15 cellular contexts compared by ENCODE assay signal in the genomic region with DNA sequence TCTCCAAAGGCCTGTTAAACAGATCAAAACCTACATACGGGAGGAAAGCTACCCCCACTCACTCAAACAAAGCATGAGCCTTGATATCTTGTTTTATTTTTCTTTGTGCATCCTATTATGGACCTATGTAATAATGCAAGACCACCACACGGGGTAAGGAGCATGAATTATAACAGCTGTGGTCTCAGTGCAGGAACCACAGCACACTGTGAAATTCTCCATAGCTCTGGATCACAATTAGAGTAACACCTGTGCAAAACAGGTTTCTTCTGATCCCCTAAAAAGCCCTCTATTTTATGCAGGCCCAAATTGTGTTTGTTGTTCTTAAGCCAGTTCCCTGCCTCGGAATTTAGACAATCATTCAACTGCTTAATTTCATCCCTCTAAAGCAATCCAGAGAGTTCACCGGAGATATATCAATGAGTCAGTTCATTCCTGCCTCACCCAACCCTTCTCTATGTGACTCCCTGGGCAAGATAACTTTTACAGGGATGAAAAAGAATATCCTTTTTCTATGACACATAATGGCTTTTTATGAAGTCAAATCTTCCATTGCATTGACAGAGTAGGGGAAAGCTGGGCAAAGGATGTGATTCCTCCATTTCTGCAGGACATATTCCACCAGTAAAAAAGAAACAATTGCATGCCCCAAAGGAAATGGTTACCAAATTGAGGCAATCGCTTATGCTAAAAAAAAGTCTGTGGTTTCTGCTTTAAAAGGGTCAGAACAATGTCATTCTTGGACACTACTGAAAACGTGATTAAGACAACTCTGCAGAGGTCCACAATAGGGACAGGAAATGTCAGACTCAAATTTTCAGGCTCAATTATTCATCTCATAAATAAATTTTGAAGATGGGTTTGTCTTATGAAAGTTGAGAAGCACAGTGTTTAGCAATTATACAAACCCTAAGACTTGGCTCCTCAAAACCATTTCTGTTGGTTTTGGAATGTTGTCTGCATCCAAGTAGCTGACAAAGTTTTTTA. TPM values are rescaled to one million over a fixed set of nuclear protein-coding genes. Genes with fewer than 3 reads are reported as not detected.
DNase-seq lines count a peak whose midpoint lies in the region; ATAC-seq and TF ChIP-seq lines count a peak whose summit lies in the region.
"Had no signal": no experiment of that assay in that cellular context is flagged by ENCODE, and none has a peak within 500 bp of the region (broad histone marks: within the 10 kb centered on the region; RNA-seq: fewer than 3 reads in every experiment).

No MANE protein-coding gene starts in this region.

- no peaks in the 10 kb centered on the region for H3K79me2 ChIP-seq in GM23248 (ENCODE audit: insufficient read depth)
- H3K79me2 ChIP-seq in PC-3 (ENCODE audit: low read length), result no peaks in the 10 kb centered on the region

- 25 to 28% methylated on average over 6 of the region's 6 CpGs for WGBS in GM23248 (ENCODE audit: low coverage in 1 of 2, low lambda C conversion rate in 2 of 2, missing lambda C conversion rate in 2 of 2), 2 experiments

- H3K27ac ChIP-seq in GM23248 (peak overlapping the region; percentile 36), PC-3 (ENCODE audit: low read length) (peak overlapping the region; percentile 87)
- H3K27ac ChIP-seq: left ventricle myocardium inferior, right lobe of liver had no signal

- ATAC-seq in PC-3 (peak; percentile 96), sciatic nerve (peak; percentile 73), HG03280 (IDR thresholded peaks at IDR 0.05; ENCODE audit: unreplicated experiment) (no peak)
- ATAC-seq: right lobe of liver had no signal

- DNase-seq in GM23248 (peak; percentile 74), PC-3 (peak; percentile 79), epithelial cell of esophagus (ENCODE audit: low read depth) (peak; percentile 58), sciatic nerve (ENCODE audit: low spot score) (no peak), DMS 273 treated with DMSO at 0.1 percent for 48 hours (lab: John Stamatoyannopoulos, UW) (no peak), dermis blood vessel endothelial cell (no peak)
- DNase-seq: activated CD4-positive, CD25-positive, alpha-beta regulatory T cell treated with anti-CD3 and anti-CD28 coated beads, Interleukin-2, amount 50 U/mL, for 72 hours; anterior cingulate cortex; CD8-positive, alpha-beta memory T cell; effector memory CD4-positive, alpha-beta T cell; hypothalamus; left ventricle myocardium inferior; NCI-H2029 treated with DMSO at 0.1 percent for 48 hours; right lobe of liver had no signal

- POLR2A ChIA-PET in PC-3 (lab: Charles Lee; ENCODE audit: unreplicated experiment), result interaction anchor here (0.6 kb wide), 2 partner anchors 489 to 794 kb away, joined by 4 to 5 read pairs; no protein-coding TSS in a partner anchor

- peaks cover 18% of the 10 kb centered on the region for H3K4me1 ChIP-seq in GM23248 (ENCODE audit: insufficient read depth)
- peaks cover 29% of the 10 kb centered on the region for H3K4me1 ChIP-seq in PC-3 (ENCODE audit: insufficient read depth, low read length)
- H3K4me1 ChIP-seq: left ventricle myocardium inferior had no signal

- H3K27me3 ChIP-seq in GM23248 (replicated peaks; ENCODE audit: insufficient read depth), result no peaks in the 10 kb centered on the region
- H3K27me3 ChIP-seq in PC-3 (ENCODE audit: low read length), result no peaks in the 10 kb centered on the region
- H3K27me3 ChIP-seq: right lobe of liver had no signal

- in situ Hi-C loops in GM23248 (cut with MboI), result loop anchor here (25.0 kb wide), 1 partner anchor 276 kb away; no protein-coding TSS in a partner anchor

- peak overlapping the region; percentile 14; the same call in 1 of the 2 replicates for H2AFZ ChIP-seq in GM23248
- peak overlapping the region; percentile 21; the same call in 1 of the 2 replicates for H2AFZ ChIP-seq in PC-3 (ENCODE audit: low read length)

- H3K9me3 ChIP-seq in GM23248 (ENCODE audit: low read depth), result no peaks in the 10 kb centered on the region
- H3K9me3 ChIP-seq in PC-3 (ENCODE audit: low read length), result no peaks in the 10 kb centered on the region
- H3K9me3 ChIP-seq: left ventricle myocardium inferior, right lobe of liver had no signal

- TF ChIP-seq CTCF in PC-3 (conservative IDR thresholded peaks at IDR 0.05; ENCODE audit: low read depth, low read length) (no peak), epithelial cell of esophagus (IDR thresholded peaks at IDR 0.05; ENCODE audit: insufficient read depth, low read depth, low read length, missing control alignments) (no peak)

- intact Hi-C loops in PC-3 (cut with micrococcal nuclease) (loop anchor here (1.0 to 5.0 kb wide), 3 partner anchors 32 to 779 kb away; no protein-coding TSS in a partner anchor), sciatic nerve (cut with DNase I) (no loop called here)

- H4K20me1 ChIP-seq in GM23248 (ENCODE audit: insufficient read depth) (no peaks in the 10 kb centered on the region), PC-3 (ENCODE audit: low read length) (no peaks in the 10 kb centered on the region)

- H3K4me3 ChIP-seq in GM23248 (peak overlapping the region; percentile 7; the same call in 1 of the 2 replicates), PC-3 (ENCODE audit: low read length) (no peak overlapping the region), epithelial cell of esophagus (ENCODE audit: low read length) (no peak overlapping the region)
- H3K4me3 ChIP-seq: left ventricle myocardium inferior, right lobe of liver had no signal

- H3F3A ChIP-seq in GM23248 (ENCODE audit: insufficient read depth) (peaks cover 21% of the 10 kb centered on the region), PC-3 (ENCODE audit: low read length, unreplicated experiment) (no peaks in the 10 kb centered on the region)

- H3K36me3 ChIP-seq in GM23248 (ENCODE audit: low read depth) (no peaks in the 10 kb centered on the region), PC-3 (ENCODE audit: low read depth, low read length) (no peaks in the 10 kb centered on the region)
- H3K36me3 ChIP-seq: left ventricle myocardium inferior, right lobe of liver had no signal

- BruUV-seq in PC-3 (replicated peaks; lab: Mats Ljungman, UMichigan), result TSS peak; percentile 95

- CTCF ChIA-PET in PC-3 (lab: Charles Lee), result interaction anchor here (0.7 kb wide), 1 partner anchor 355 kb away, joined by 3 read pairs; no protein-coding TSS in a partner anchor

- H3K9ac ChIP-seq in GM23248, result no peak overlapping the region
- H3K9ac ChIP-seq in PC-3 (ENCODE audit: low read length), result peak overlapping the region; percentile 57

- H3K4me2 ChIP-seq in GM23248 (ENCODE audit: unreplicated experiment), result peak overlapping the region; percentile 47
- H3K4me2 ChIP-seq in PC-3 (ENCODE audit: low read length), result peak overlapping the region; percentile 49

- H3K9me2 ChIP-seq in GM23248 (ENCODE audit: insufficient read depth) (no peaks in the 10 kb centered on the region), PC-3 (replicated peaks; ENCODE audit: low read length) (no peaks in the 10 kb centered on the region)

RNA-seq across cellular contexts. Expression of a gene that starts 41.6 kb away (rescaled TPM):
- 61.2 and 87.0 TPM in 2 replicates for total RNA-seq in GM23248 (2014; rRNA removed; shearing (Covaris generic))
- polyA plus RNA-seq in GM23248 (2016; fragmentation: Nextera tagmentation; extraction: Ambion mirVana), result 56.0 and 85.0 TPM in 2 replicates
- total RNA-seq in PC-3 (2014; rRNA removed), result 403 and 407 TPM in 2 replicates
- total RNA-seq in sciatic nerve, result 27.6 TPM
- total RNA-seq in dermis blood vessel endothelial cell, result 15.0 and 45.0 TPM in 2 replicates
- polyA plus RNA-seq: CD8-positive, alpha-beta memory T cell had no signal

Comparison
In these comparisons a context has a peak if more than half of its experiments do, and no peak if none do; other contexts are left out.
1. DNase-seq: peak in GM23248 (single experiment), PC-3 (single experiment) and epithelial cell of esophagus (single experiment); none in sciatic nerve (single experiment), DMS 273 treated with DMSO at 0.1 percent for 48 hours (single experiment) and dermis blood vessel endothelial cell (single experiment).